14 cellular contexts compared by ENCODE assay signal in genomic region chr6:149967999-149968398, GRCh38. TPM values are rescaled to one million over a fixed set of nuclear protein-coding genes. Genes with fewer than 3 reads are reported as not detected.
"Had no signal": no experiment of that assay in that cellular context is flagged by ENCODE, and none has a peak within 500 bp of the region (broad histone marks: within the 10 kb centered on the region; RNA-seq: fewer than 3 reads in every experiment).

No MANE protein-coding gene starts in this region.

RNA-seq across cellular contexts. Expression of gene ULBP1, which starts 4.3 kb away (rescaled TPM):
- total RNA-seq: cardiac muscle cell had no signal
- polyA plus RNA-seq: cardiac muscle cell had no signal

RNA-seq across cellular contexts. Expression of gene ULBP2, which starts 26.2 kb away (rescaled TPM):
- total RNA-seq: ascending aorta, cardiac muscle cell had no signal
- polyA plus RNA-seq: cardiac muscle cell had no signal

RNA-seq across cellular contexts. Expression of gene RAET1G, which starts 45.1 kb away (rescaled TPM):
- total RNA-seq: activated CD4-positive, alpha-beta memory T cell treated with anti-CD3 and anti-CD28 coated beads, Interleukin-2, amount 10 ng/mL, durations not matched to agents 7 days and 5 days; activated CD4-positive, alpha-beta T cell treated with anti-CD3 and anti-CD28 coated beads for 36 hours; activated CD4-positive, alpha-beta T cell treated with anti-CD3 and anti-CD28 coated beads, Interleukin-2, amount 10 ng/mL, durations not matched to agents 7 days and 5 days; activated CD8-positive, alpha-beta memory T cell treated with anti-CD3 and anti-CD28 coated beads, Interleukin-2, amount 10 ng/mL, durations not matched to agents 7 days and 5 days; activated CD8-positive, alpha-beta T cell treated with anti-CD3 and anti-CD28 coated beads, Interleukin-2, amount 10 ng/mL, durations not matched to agents 7 days and 5 days; activated naive CD8-positive, alpha-beta T cell treated with anti-CD3 and anti-CD28 coated beads, Interleukin-2, amount 10 ng/mL, durations not matched to agents 7 days and 5 days; activated T-helper 2 cell treated with anti-CD3 and anti-CD28 coated beads, Interferon-gamma antibody, Interleukin-2, Interleukin-4, amounts not matched to agents 10 μg/mL and 5 μg/mL and 100 μg/mL, durations not matched to agents 14 hours and 24 hours and 36 hours; ascending aorta; cardiac muscle cell; T-cell; T-helper 1 cell treated with Interleukin-12 subunit alpha and Interleukin-12 subunit beta and Interleukin-4 antibody, amounts not matched to agents 30 ng/mL and 1 ng/mL, for 36 hours; T-helper 17 cell; T-helper 2 cell treated with Interferon-gamma antibody and Interleukin-4, amounts not matched to agents 100 ng/mL and 5 ng/mL, for 36 hours; WTC11 had no signal
- polyA plus RNA-seq: cardiac muscle cell had no signal

RNA-seq across cellular contexts. Expression of gene RAET1L, which starts 57.3 kb away (rescaled TPM):
- total RNA-seq: activated CD4-positive, alpha-beta memory T cell treated with anti-CD3 and anti-CD28 coated beads, Interleukin-2, amount 10 ng/mL, durations not matched to agents 7 days and 5 days; activated CD4-positive, alpha-beta T cell treated with anti-CD3 and anti-CD28 coated beads for 36 hours; activated CD4-positive, alpha-beta T cell treated with anti-CD3 and anti-CD28 coated beads, Interleukin-2, amount 10 ng/mL, durations not matched to agents 7 days and 5 days; activated CD8-positive, alpha-beta memory T cell treated with anti-CD3 and anti-CD28 coated beads, Interleukin-2, amount 10 ng/mL, durations not matched to agents 7 days and 5 days; activated CD8-positive, alpha-beta T cell treated with anti-CD3 and anti-CD28 coated beads, Interleukin-2, amount 10 ng/mL, durations not matched to agents 7 days and 5 days; activated naive CD8-positive, alpha-beta T cell treated with anti-CD3 and anti-CD28 coated beads, Interleukin-2, amount 10 ng/mL, durations not matched to agents 7 days and 5 days; activated T-helper 2 cell treated with anti-CD3 and anti-CD28 coated beads, Interferon-gamma antibody, Interleukin-2, Interleukin-4, amounts not matched to agents 10 μg/mL and 5 μg/mL and 100 μg/mL, durations not matched to agents 14 hours and 24 hours and 36 hours; ascending aorta; cardiac muscle cell; T-cell; T-helper 1 cell treated with Interleukin-12 subunit alpha and Interleukin-12 subunit beta and Interleukin-4 antibody, amounts not matched to agents 30 ng/mL and 1 ng/mL, for 36 hours; T-helper 17 cell; T-helper 2 cell treated with Interferon-gamma antibody and Interleukin-4, amounts not matched to agents 100 ng/mL and 5 ng/mL, for 36 hours; WTC11 had no signal
- polyA plus RNA-seq: cardiac muscle cell had no signal
